In the genomic region with DNA sequence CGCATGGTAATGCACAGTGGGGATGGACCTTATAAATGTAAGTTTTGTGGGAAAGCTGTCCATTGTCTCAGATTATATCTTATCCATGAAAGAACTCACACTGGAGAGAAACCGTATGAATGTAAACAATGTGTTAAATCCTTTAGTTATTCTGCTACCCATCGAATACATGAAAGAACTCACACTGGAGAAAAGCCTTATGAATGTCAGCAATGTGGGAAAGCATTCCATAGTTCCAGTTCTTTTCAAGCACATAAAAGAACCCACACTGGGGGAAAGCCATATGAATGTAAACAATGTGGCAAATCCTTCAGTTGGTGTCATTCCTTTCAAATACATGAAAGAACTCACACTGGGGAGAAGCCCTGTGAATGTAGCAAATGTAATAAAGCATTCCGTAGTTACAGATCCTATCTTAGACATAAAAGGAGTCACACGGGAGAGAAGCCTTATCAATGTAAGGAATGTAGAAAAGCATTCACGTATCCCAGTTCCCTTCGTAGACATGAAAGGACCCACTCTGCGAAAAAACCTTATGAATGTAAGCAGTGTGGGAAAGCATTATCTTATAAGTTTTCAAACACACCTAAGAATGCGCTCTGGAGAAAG, we compare ENCODE assay signal across 19 cellular contexts. TPM values are rescaled to one million over a fixed set of nuclear protein-coding genes. Genes with fewer than 3 reads are reported as not detected.
DNase-seq lines count a peak whose midpoint lies in the region; ATAC-seq, FAIRE-seq and TF ChIP-seq lines count a peak whose summit lies in the region.
"Had no signal": no experiment of that assay in that cellular context is flagged by ENCODE, and none has a peak within 500 bp of the region (broad histone marks: within the 10 kb centered on the region; RNA-seq: fewer than 3 reads in every experiment).

No MANE protein-coding gene starts in this region.

- POLR2A ChIA-PET in HEK293 (lab: Yijun Ruan, JAX) (no interaction called here), H1 (lab: Charles Lee; ENCODE audit: partially characterized antibody) (no interaction called here)

- H3K9me3 Mint-ChIP-seq in progenitor cell of endocrine pancreas (ENCODE audit: low read depth) = peaks cover 63% of the 10 kb centered on the region

- ATAC-seq in HG03442 (IDR thresholded peaks at IDR 0.05; ENCODE audit: unreplicated experiment) (no peak), upper lobe of left lung (ENCODE audit: low FRiP score in 2 of 2) (no peak)

- H2BK20ac ChIP-seq in H1 (ENCODE audit: low read length) = no peak overlapping the region

- TF ChIP-seq EP300 in H1 (IDR thresholded peaks at IDR 0.05; ENCODE audit: borderline replicate concordance in 1 of 2, low read depth in 2 of 2, low read length in 2 of 2) = no peak
- no peak for TF ChIP-seq EP300 in upper lobe of left lung (IDR thresholded peaks at IDR 0.05)

- 90% methylated on average over 9 of the region's 9 CpGs; no CpG with 5 or more reads in 1 of the 2 experiments for WGBS in H1 (ENCODE audit: extremely low coverage in 1 of 2, insufficient coverage in 1 of 2, insufficient read length in 1 of 2, insufficient replicate concordance in 2 of 2, low coverage in 1 of 2, low lambda C conversion rate in 2 of 2, missing lambda C conversion rate in 1 of 2), 2 experiments
- 94 to 97% methylated on average over 9 of the region's 9 CpGs for WGBS in upper lobe of left lung, 2 donors

- no peak for DNase-seq in H1 (ENCODE audit: low read depth in 1 of 2, low spot score in 2 of 2)
- no peak for DNase-seq in progenitor cell of endocrine pancreas (ENCODE audit: low spot score, unreplicated experiment)
- DNase-seq in upper lobe of left lung = no peak
- DNase-seq in SKM-1 (lab: John Stamatoyannopoulos, UW; ENCODE audit: unreplicated experiment) = no peak
- DNase-seq: Caco-2; CD4-positive, alpha-beta T cell; GM23248; HCEC 1CT; HFFc6 had no signal

- peaks cover 91% of the 10 kb centered on the region for H3K9me3 ChIP-seq in BLaER1
- no peaks in the 10 kb centered on the region for H3K9me3 ChIP-seq in HEK293 (ENCODE audit: control insufficient read depth, insufficient read depth, low read depth, low read length)
- peaks cover 64 to 79% of the 10 kb centered on the region in 2 experiments for H3K9me3 ChIP-seq in H1 (ENCODE audit: insufficient read depth in 2 of 2, low read depth in 1 of 2, low read length in 1 of 2)
- peaks cover 35 to 69% (median 62%) of the 10 kb centered on the region in 4 donors for H3K9me3 ChIP-seq in upper lobe of left lung

- H2BK15ac ChIP-seq in H1 (ENCODE audit: low read length) = no peak overlapping the region

- H3K79me2 ChIP-seq in H1 (ENCODE audit: control insufficient read depth in 1 of 2, insufficient read depth in 2 of 2, low read length in 2 of 2) = no peaks in the 10 kb centered on the region

- CTCF ChIA-PET in HEK293 (lab: Yijun Ruan, JAX) (interaction anchor here (1.1 kb wide), 1 partner anchor 10 kb away, joined by 3 read pairs; no protein-coding TSS in a partner anchor), H1 (lab: Charles Lee; ENCODE audit: partially characterized antibody) (no interaction called here)

- H3K4me3 ChIP-seq in BLaER1 (0 out of 2 replicates have a peak overlapping the region, but pooled peaks have one; percentile 35), HEK293 (ENCODE audit: low read depth, low read length) (no peak overlapping the region), H1 (ENCODE audit: extremely low read depth in 1 of 4, insufficient read depth in 2 of 4, low read depth in 3 of 4, low read length in 4 of 4) (no peak overlapping the region), upper lobe of left lung (no peak overlapping the region)
- H3K4me3 ChIP-seq: GM23248 had no signal

- no peak overlapping the region for H3K4me2 ChIP-seq in BLaER1
- no peak overlapping the region for H3K4me2 ChIP-seq in H1 (ENCODE audit: insufficient read depth in 1 of 2, low read depth in 2 of 2, low read length in 2 of 2)

- H3K27ac Mint-ChIP-seq in progenitor cell of endocrine pancreas = peak overlapping the region; percentile 27
- H3K27ac Mint-ChIP-seq: CD4-positive, alpha-beta T cell; HFFc6 had no signal

- no peak overlapping the region for H3K56ac ChIP-seq in H1 (replicated peaks; ENCODE audit: insufficient read length, low read depth, low read length)

- H2AFZ ChIP-seq in H1 (ENCODE audit: low read length) = no peak overlapping the region
- H2AFZ ChIP-seq: GM23248 had no signal

- no peak overlapping the region for H4K5ac ChIP-seq in H1 (ENCODE audit: insufficient read length, low read depth, low read length)

- peaks cover 62% of the 10 kb centered on the region for H3K36me3 Mint-ChIP-seq in progenitor cell of endocrine pancreas (ENCODE audit: insufficient read depth)

- no peak overlapping the region for H2AK5ac ChIP-seq in H1 (ENCODE audit: low read depth, low read length)

- H3K4me3 Mint-ChIP-seq in progenitor cell of endocrine pancreas (ENCODE audit: low read depth) = no peak overlapping the region
- H3K4me3 Mint-ChIP-seq: B cell; CD4-positive, alpha-beta T cell; HFFc6 had no signal

- no peak for FAIRE-seq in H1 (lab: Jason Lieb, UNC)
- FAIRE-seq: D721Med, G401.6, GM12891, GM19239, H54 had no signal

- no peak overlapping the region for H3K27ac ChIP-seq in BLaER1
- no peak overlapping the region for H3K27ac ChIP-seq in HEK293 (ENCODE audit: extremely low read depth, low read depth, low read length)
- H3K27ac ChIP-seq in H1 (ENCODE audit: low read depth, low read length) = no peak overlapping the region
- no peak overlapping the region for H3K27ac ChIP-seq in upper lobe of left lung
- H3K27ac ChIP-seq: C4-2B, GM23248 had no signal

- TF ChIP-seq CTCF in HEK293 (tag by site-specific recombination; IDR thresholded peaks at IDR 0.05) (no peak), H1 (IDR thresholded peaks at IDR 0.05; ENCODE audit: control extremely low read depth in 1 of 3, insufficient read depth in 1 of 3, low read depth in 1 of 3, low read length in 3 of 3) (no peak), progenitor cell of endocrine pancreas (IDR thresholded peaks at IDR 0.05; ENCODE audit: unreplicated experiment) (no peak), upper lobe of left lung (IDR thresholded peaks at IDR 0.05) (no peak)

- H3K4me1 Mint-ChIP-seq in progenitor cell of endocrine pancreas (ENCODE audit: low read depth) = no peaks in the 10 kb centered on the region

- no peaks in the 10 kb centered on the region for H3K79me1 ChIP-seq in H1 (ENCODE audit: low read depth, low read length)

- H4K91ac ChIP-seq in H1 (replicated peaks; ENCODE audit: insufficient read length, low read length) = no peak overlapping the region

- H3K14ac ChIP-seq in H1 (ENCODE audit: insufficient read length) = no peak overlapping the region

- no peak overlapping the region for H3K18ac ChIP-seq in H1 (ENCODE audit: extremely low read depth, low read length)

- no peak for TF ChIP-seq RAD21 in H1 (IDR thresholded peaks at IDR 0.05 in 1 of 2, conservative IDR thresholded peaks at IDR 0.05 in 1 of 2; ENCODE audit: low read depth in 2 of 2, low read length in 2 of 2)

- no peaks in the 10 kb centered on the region for H3K23me2 ChIP-seq in H1 (ENCODE audit: low read depth, low read length)

- H3K27me3 Mint-ChIP-seq in progenitor cell of endocrine pancreas = no peaks in the 10 kb centered on the region
- H3K27me3 Mint-ChIP-seq: B cell; CD4-positive, alpha-beta T cell had no signal

- no peaks in the 10 kb centered on the region for H3K27me3 ChIP-seq in BLaER1
- no peaks in the 10 kb centered on the region for H3K27me3 ChIP-seq in H1 (replicated peaks in 1 of 4; ENCODE audit: control insufficient read depth in 3 of 4, extremely low read depth in 1 of 4, insufficient read depth in 3 of 4, low read length in 3 of 4)
- no peaks in the 10 kb centered on the region for H3K27me3 ChIP-seq in upper lobe of left lung

- H2BK5ac ChIP-seq in H1 (ENCODE audit: low read depth, low read length) = no peak overlapping the region

- no peaks in the 10 kb centered on the region; the same call in 1 of the 2 replicates for H3K4me1 ChIP-seq in BLaER1
- H3K4me1 ChIP-seq in HEK293 (ENCODE audit: control insufficient read depth, insufficient read depth, low read length) = no peaks in the 10 kb centered on the region
- H3K4me1 ChIP-seq in H1 (replicated peaks in 1 of 4; ENCODE audit: control insufficient read depth in 3 of 4, insufficient read depth in 4 of 4, low read length in 3 of 4) = no peaks in the 10 kb centered on the region
- H3K4me1 ChIP-seq in upper lobe of left lung = no peaks in the 10 kb centered on the region
- H3K4me1 ChIP-seq: Caco-2 had no signal

- no peak overlapping the region for H3K23ac ChIP-seq in H1 (ENCODE audit: insufficient read length)

- H2BK120ac ChIP-seq in H1 (replicated peaks; ENCODE audit: low read depth, low read length) = no peak overlapping the region

- no peak for TF ChIP-seq POLR2A in H1 (IDR thresholded peaks at IDR 0.05; ENCODE audit: control extremely low read depth in 1 of 2, low read depth in 2 of 2, low read length in 2 of 2)
- TF ChIP-seq POLR2A in upper lobe of left lung (IDR thresholded peaks at IDR 0.05) = no peak

- no peak overlapping the region for H2BK12ac ChIP-seq in H1 (ENCODE audit: low read depth, low read length)

- no peak overlapping the region for H4K8ac ChIP-seq in H1 (ENCODE audit: extremely low read depth, insufficient read depth, low read length)

- H3K4ac ChIP-seq in H1 (replicated peaks; ENCODE audit: insufficient read length, low read depth, low read length) = no peak overlapping the region

- H3K36me3 ChIP-seq in BLaER1 = peaks cover 68% of the 10 kb centered on the region
- no peaks in the 10 kb centered on the region for H3K36me3 ChIP-seq in HEK293 (ENCODE audit: control insufficient read depth in 2 of 2, insufficient read depth in 1 of 2, low read length in 2 of 2)
- peaks cover 0 to 14% (median 0%) of the 10 kb centered on the region in 4 experiments; a peak in 2 of 8 replicates for H3K36me3 ChIP-seq in H1 (ENCODE audit: control insufficient read depth in 2 of 4, insufficient read depth in 4 of 4, low read length in 3 of 4)
- peaks cover 5 to 27% (median 22%) of the 10 kb centered on the region in 4 donors for H3K36me3 ChIP-seq in upper lobe of left lung

- H4K20me1 ChIP-seq in BLaER1 (no peaks in the 10 kb centered on the region), H1 (replicated peaks in 1 of 2; ENCODE audit: control insufficient read depth in 1 of 2, insufficient read depth in 2 of 2, low read length in 2 of 2) (no peaks in the 10 kb centered on the region)

- no peak overlapping the region for H3K9ac ChIP-seq in BLaER1
- no peak overlapping the region for H3K9ac ChIP-seq in H1 (replicated peaks in 1 of 4; ENCODE audit: extremely low read depth in 1 of 4, low read depth in 3 of 4, low read length in 3 of 4)
- H3K9ac ChIP-seq: GM23248 had no signal

RNA-seq across cellular contexts. Expression of a gene that starts 13.8 kb away (rescaled TPM):
- 1.7 TPM in 2 replicates for total RNA-seq in H1 (2021; fragmentation: NEBNext Ultra II Directional; extraction: Animal tissue kit (Norgen Biotek cat#: 25700))
- polyA plus RNA-seq in H1 (2011; rRNA removed) = 0.39 and 0.46 TPM in 2 replicates
- polyA plus RNA-seq in H1 (2011; cell fraction: cytosol; rRNA removed) = 1.5 TPM
- polyA plus RNA-seq in H1 (2011; cell fraction: nucleus; rRNA removed) = 0.31 TPM
- 0.83 to 2.6 TPM (median 1.2 TPM) in 4 replicates for polyA plus RNA-seq in H1 (2012, experiment 1 of 2)
- 0.30 TPM for polyA plus RNA-seq in H1 (2012, experiment 2 of 2)
- 0.59 TPM for polyA plus RNA-seq in H1 (2013, experiment 1 of 2)
- 0.64 TPM for polyA plus RNA-seq in H1 (2013, experiment 2 of 2)
- polyA minus RNA-seq in H1 (2011; rRNA and poly(A)+ RNA removed) = 1.1 and 2.1 TPM in 2 replicates
- polyA minus RNA-seq in H1 (2011; cell fraction: cytosol; rRNA and poly(A)+ RNA removed) = 0.81 TPM
- polyA minus RNA-seq in H1 (2011; cell fraction: nucleus; rRNA and poly(A)+ RNA removed) = 4.9 TPM
- total RNA-seq in progenitor cell of endocrine pancreas (8.7 and 8.9 TPM in 2 replicates), upper lobe of left lung (1 to 10 TPM; 2.4 to 9.4 (median 5.9) TPM)

RNA-seq across cellular contexts. Expression of a gene that starts 53.7 kb away (rescaled TPM):
- 9.4 and 10.5 TPM in 2 replicates for total RNA-seq in H1 (2021; fragmentation: NEBNext Ultra II Directional; extraction: Animal tissue kit (Norgen Biotek cat#: 25700))
- 1.5 and 3.0 TPM in 2 replicates for polyA plus RNA-seq in H1 (2011; rRNA removed)
- polyA plus RNA-seq in H1 (2011; cell fraction: cytosol; rRNA removed) = 4.7 TPM
- 2.8 TPM for polyA plus RNA-seq in H1 (2011; cell fraction: nucleus; rRNA removed)
- 4.9 to 7.8 TPM (median 6.0 TPM) in 4 replicates for polyA plus RNA-seq in H1 (2012, experiment 1 of 2)
- polyA plus RNA-seq in H1 (2012, experiment 2 of 2) = 0.63 TPM
- polyA plus RNA-seq in H1 (2013, experiment 1 of 2) = 4.8 TPM
- polyA plus RNA-seq in H1 (2013, experiment 2 of 2) = 4.3 TPM
- 5.3 and 10.0 TPM in 2 replicates for polyA minus RNA-seq in H1 (2011; rRNA and poly(A)+ RNA removed)
- 5.7 TPM for polyA minus RNA-seq in H1 (2011; cell fraction: cytosol; rRNA and poly(A)+ RNA removed)
- polyA minus RNA-seq in H1 (2011; cell fraction: nucleus; rRNA and poly(A)+ RNA removed) = 9.8 TPM
- 13.4 and 14.1 TPM in 2 replicates for total RNA-seq in progenitor cell of endocrine pancreas
- 10 to 100 TPM; 10.5 to 47.1 (median 14.9) TPM for total RNA-seq in upper lobe of left lung

RNA-seq across cellular contexts. Expression of a gene that starts 56.9 kb away (rescaled TPM):
- total RNA-seq in H1 (2021; fragmentation: NEBNext Ultra II Directional; extraction: Animal tissue kit (Norgen Biotek cat#: 25700)) = 1.4 and 1.8 TPM in 2 replicates
- 0.68 and 0.71 TPM in 2 replicates for polyA plus RNA-seq in H1 (2011; rRNA removed)
- polyA plus RNA-seq in H1 (2011; cell fraction: cytosol; rRNA removed) = 1.3 TPM
- 0.88 TPM for polyA plus RNA-seq in H1 (2011; cell fraction: nucleus; rRNA removed)
- polyA plus RNA-seq in H1 (2012, experiment 1 of 2) = 1.4 to 3.1 TPM (median 2.2 TPM) in 4 replicates
- 0.58 TPM for polyA plus RNA-seq in H1 (2012, experiment 2 of 2)
- polyA plus RNA-seq in H1 (2013, experiment 1 of 2) = 0.47 TPM
- 0.57 TPM for polyA plus RNA-seq in H1 (2013, experiment 2 of 2)
- 1.0 and 1.5 TPM in 2 replicates for polyA minus RNA-seq in H1 (2011; rRNA and poly(A)+ RNA removed)
- polyA minus RNA-seq in H1 (2011; cell fraction: cytosol; rRNA and poly(A)+ RNA removed) = 0.81 TPM
- polyA minus RNA-seq in H1 (2011; cell fraction: nucleus; rRNA and poly(A)+ RNA removed) = 3.1 TPM
- total RNA-seq in progenitor cell of endocrine pancreas = 9.1 and 10.7 TPM in 2 replicates
- total RNA-seq in upper lobe of left lung = 10 to 100 TPM in 1 of 6 donors, 1 to 10 TPM in 5; 3.7 to 12.5 (median 6.3) TPM
